Comparison of ENCODE assay signal across 13 cellular contexts in genomic region chr1:46448109-46448911, GRCh38. TPM values are rescaled to one million over a fixed set of nuclear protein-coding genes. Genes with fewer than 3 reads are reported as not detected.
DNase-seq lines count a peak whose midpoint lies in the region; ATAC-seq and TF ChIP-seq lines count a peak whose summit lies in the region.
"Had no signal": no experiment of that assay in that cellular context is flagged by ENCODE, and none has a peak within 500 bp of the region (broad histone marks: within the 10 kb centered on the region; RNA-seq: fewer than 3 reads in every experiment).

No MANE protein-coding gene starts in this region.

- H3K9me3 Mint-ChIP-seq in activated T-cell treated with anti-CD3 and anti-CD28 coated beads, Interleukin-2, amount 50 U/mL, for 4 hours = no peaks in the 10 kb centered on the region
- H3K9me3 Mint-ChIP-seq in endodermal cell (no peaks in the 10 kb centered on the region), type B pancreatic cell (no peaks in the 10 kb centered on the region)

- H3K9me3 ChIP-seq in endodermal cell (ENCODE audit: control insufficient read depth, low read length) (no peaks in the 10 kb centered on the region), mucosa of descending colon (no peaks in the 10 kb centered on the region)
- H3K9me3 ChIP-seq: BLaER1 had no signal

- TF ChIP-seq CTCF in endodermal cell (conservative IDR thresholded peaks at IDR 0.05) = no peak
- no peak for TF ChIP-seq CTCF in mucosa of descending colon (IDR thresholded peaks at IDR 0.05)
- no peak for TF ChIP-seq CTCF in type B pancreatic cell (conservative IDR thresholded peaks at IDR 0.05)

- no peak overlapping the region for H3K9ac ChIP-seq in endodermal cell (ENCODE audit: extremely low read depth, low read length, poor library complexity, severe bottlenecking)
- H3K9ac ChIP-seq: BLaER1 had no signal

- H3K4me3 Mint-ChIP-seq in activated T-cell treated with anti-CD3 and anti-CD28 coated beads, Interleukin-2, amount 50 U/mL, for 4 hours = peak overlapping the region; percentile 54
- H3K4me3 Mint-ChIP-seq in endodermal cell = peak overlapping the region; percentile 59
- H3K4me3 Mint-ChIP-seq in type B pancreatic cell = peak overlapping the region; percentile 79

- no peaks in the 10 kb centered on the region for H3K36me3 Mint-ChIP-seq in activated T-cell treated with anti-CD3 and anti-CD28 coated beads, Interleukin-2, amount 50 U/mL, for 4 hours (ENCODE audit: insufficient read depth)
- H3K36me3 Mint-ChIP-seq in endodermal cell (ENCODE audit: low read depth) (no peaks in the 10 kb centered on the region), type B pancreatic cell (no peaks in the 10 kb centered on the region)

- peaks cover 59% of the 10 kb centered on the region for H3K27me3 Mint-ChIP-seq in activated T-cell treated with anti-CD3 and anti-CD28 coated beads, Interleukin-2, amount 50 U/mL, for 4 hours (ENCODE audit: low read depth)
- H3K27me3 Mint-ChIP-seq in endodermal cell (ENCODE audit: insufficient read depth) (peaks cover 99% of the 10 kb centered on the region), type B pancreatic cell (peaks cover 97% of the 10 kb centered on the region)

- peaks cover 11% of the 10 kb centered on the region for H3K4me1 Mint-ChIP-seq in activated T-cell treated with anti-CD3 and anti-CD28 coated beads, Interleukin-2, amount 50 U/mL, for 4 hours (ENCODE audit: low read depth)
- H3K4me1 Mint-ChIP-seq in endodermal cell (peaks cover 33% of the 10 kb centered on the region), type B pancreatic cell (ENCODE audit: unreplicated experiment) (peaks cover 6% of the 10 kb centered on the region)

- no peak for DNase-seq in activated T-cell treated with anti-CD3 and anti-CD28 coated beads, Interleukin-2, amount 50 U/mL, for 4 hours
- DNase-seq in activated T-cell treated with anti-CD3 and anti-CD28 coated beads, Interleukin-2, amount 50 U/mL, for 1 hour = no peak
- DNase-seq in endodermal cell (peak; percentile 85), mucosa of descending colon (no peak), type B pancreatic cell (ENCODE audit: extremely low spot score, unreplicated experiment) (peak; percentile 77), cerebellar cortex (ENCODE audit: low spot score) (no peak)
- DNase-seq: effector CD8-positive, alpha-beta T cell; stimulated activated CD8-positive, alpha-beta memory T cell treated with anti-CD3 and anti-CD28 coated beads, Interleukin-4, amount 100 ng/mL, for 48 hours had no signal

- H3K27ac Mint-ChIP-seq in endodermal cell = no peak overlapping the region
- no peak overlapping the region for H3K27ac Mint-ChIP-seq in type B pancreatic cell

- H3K36me3 ChIP-seq in endodermal cell (ENCODE audit: control insufficient read depth, insufficient read depth, low read length) = no peaks in the 10 kb centered on the region
- no peaks in the 10 kb centered on the region for H3K36me3 ChIP-seq in mucosa of descending colon (ENCODE audit: low read depth)
- H3K36me3 ChIP-seq: BLaER1 had no signal

- H3K4me1 ChIP-seq in endodermal cell (ENCODE audit: control insufficient read depth, insufficient read depth, low read length) = peaks cover 10% of the 10 kb centered on the region
- H3K4me1 ChIP-seq in mucosa of descending colon (ENCODE audit: low read depth) = peaks cover 11% of the 10 kb centered on the region

- no peak overlapping the region for H3K27ac ChIP-seq in endodermal cell (ENCODE audit: low read depth, low read length)
- H3K27ac ChIP-seq: BLaER1 had no signal

- H3K4me3 ChIP-seq in endodermal cell (ENCODE audit: low read length) (peak overlapping the region; percentile 72), mucosa of descending colon (no peak overlapping the region)
- H3K4me3 ChIP-seq: BLaER1 had no signal

- WGBS in endodermal cell (ENCODE audit: insufficient coverage in 1 of 2, insufficient read length in 1 of 2), 2 experiments = 3% methylated on average over 28 to 76 of the region's 76 CpGs

- intact Hi-C loops in mucosa of descending colon (cut with DNase I, micrococcal nuclease) = loop anchor here (5.0 kb wide), 1 partner anchor 79 kb away; no protein-coding TSS in a partner anchor

- ATAC-seq in activated T-cell treated with anti-CD3 and anti-CD28 coated beads, Interleukin-2, amount 50 U/mL, for 4 hours = no peak
- ATAC-seq in mucosa of descending colon = peak; percentile 4
- ATAC-seq in GM21526 (IDR thresholded peaks at IDR 0.05; ENCODE audit: low FRiP score, unreplicated experiment) = no peak
- ATAC-seq in HG03378 (IDR thresholded peaks at IDR 0.05; ENCODE audit: unreplicated experiment) = no peak

- H3K27me3 ChIP-seq in endodermal cell (ENCODE audit: control insufficient read depth, insufficient read depth, low read length, poor library complexity, severe bottlenecking) = peaks cover 100% of the 10 kb centered on the region

RNA-seq across cellular contexts. Expression of gene DMBX1, which starts 41.3 kb away (rescaled TPM):
- total RNA-seq in activated T-cell treated with anti-CD3 and anti-CD28 coated beads, Interleukin-2, amount 50 U/mL, for 4 hours = not detected
- 10 to 100 TPM in 1 of 2 donors, 1 to 10 TPM in 1; 5.7 to 16.6 TPM for total RNA-seq in endodermal cell
- polyA plus RNA-seq in endodermal cell (2013, experiment 1 of 2) = 3.0 TPM
- 3.4 TPM for polyA plus RNA-seq in endodermal cell (2013, experiment 2 of 2)
- not detected for total RNA-seq in mucosa of descending colon
- total RNA-seq in type B pancreatic cell (ENCODE audit: low replicate concordance) = 0.10 TPM in 1 of 2 replicates, not detected in the other
- total RNA-seq: myocyte, RPMI7951 had no signal

RNA-seq across cellular contexts. Expression of gene FAAH, which starts 54.2 kb away (rescaled TPM):
- total RNA-seq in activated T-cell treated with anti-CD3 and anti-CD28 coated beads, Interleukin-2, amount 50 U/mL, for 4 hours = 10 to 100 TPM in 1 of 3 donors, 1 to 10 TPM in 2; 7.5 to 10.4 (median 8.4) TPM
- total RNA-seq in endodermal cell (10 to 100 TPM; 27.1 to 56.6 TPM), mucosa of descending colon (100 to 1,000 TPM in 1 of 3 donors, 10 to 100 TPM in 2; 51.7 to 130 (median 60.2) TPM), type B pancreatic cell (ENCODE audit: low replicate concordance) (30.8 and 32.0 TPM in 2 replicates)
- 4.1 TPM for polyA plus RNA-seq in endodermal cell (2013, experiment 1 of 2)
- polyA plus RNA-seq in endodermal cell (2013, experiment 2 of 2) = 2.5 TPM
- total RNA-seq: myocyte, RPMI7951 had no signal

Comparison
In these comparisons a context has a peak if more than half of its experiments do, and no peak if none do; other contexts are left out.
1. DNase-seq: peak in endodermal cell (single experiment) and type B pancreatic cell (single experiment); none in activated T-cell treated with anti-CD3 and anti-CD28 coated beads, Interleukin-2, amount 50 U/mL, for 4 hours (single experiment), activated T-cell treated with anti-CD3 and anti-CD28 coated beads, Interleukin-2, amount 50 U/mL, for 1 hour (single experiment), mucosa of descending colon (0 of 3) and cerebellar cortex (single experiment).
2. Peak in every context shown above with its lines, with median percentiles within 50 percentile points of each other: H3K4me3 Mint-ChIP-seq.